ENCODE assay signal across 1 cellular context in genomic region chr4:48779095-48779997, GRCh38.
TF ChIP-seq lines count a peak whose summit lies in the region.

No MANE protein-coding gene starts in this region.

TF ChIP-seq in K562, 482 proteins besides CTCF, POLR2A, EP300 and RAD21 (continued from another document and continues in another):
- TF ChIP-seq MXD1 (CRISPR knock-in tag; IDR thresholded peaks at IDR 0.05; ENCODE audit: borderline replicate concordance, poor library complexity, severe bottlenecking), result no peak
- TF ChIP-seq, protein P1, sequence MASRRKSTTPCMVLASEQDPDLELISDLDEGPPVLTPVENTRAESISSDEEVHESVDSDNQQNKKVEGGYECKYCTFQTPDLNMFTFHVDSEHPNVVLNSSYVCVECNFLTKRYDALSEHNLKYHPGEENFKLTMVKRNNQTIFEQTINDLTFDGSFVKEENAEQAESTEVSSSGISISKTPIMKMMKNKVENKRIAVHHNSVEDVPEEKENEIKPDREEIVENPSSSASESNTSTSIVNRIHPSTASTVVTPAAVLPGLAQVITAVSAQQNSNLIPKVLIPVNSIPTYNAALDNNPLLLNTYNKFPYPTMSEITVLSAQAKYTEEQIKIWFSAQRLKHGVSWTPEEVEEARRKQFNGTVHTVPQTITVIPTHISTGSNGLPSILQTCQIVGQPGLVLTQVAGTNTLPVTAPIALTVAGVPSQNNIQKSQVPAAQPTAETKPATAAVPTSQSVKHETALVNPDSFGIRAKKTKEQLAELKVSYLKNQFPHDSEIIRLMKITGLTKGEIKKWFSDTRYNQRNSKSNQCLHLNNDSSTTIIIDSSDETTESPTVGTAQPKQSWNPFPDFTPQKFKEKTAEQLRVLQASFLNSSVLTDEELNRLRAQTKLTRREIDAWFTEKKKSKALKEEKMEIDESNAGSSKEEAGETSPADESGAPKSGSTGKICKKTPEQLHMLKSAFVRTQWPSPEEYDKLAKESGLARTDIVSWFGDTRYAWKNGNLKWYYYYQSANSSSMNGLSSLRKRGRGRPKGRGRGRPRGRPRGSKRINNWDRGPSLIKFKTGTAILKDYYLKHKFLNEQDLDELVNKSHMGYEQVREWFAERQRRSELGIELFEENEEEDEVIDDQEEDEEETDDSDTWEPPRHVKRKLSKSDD (conservative IDR thresholded peaks at IDR 0.05; ENCODE audit: low read length), result no peak
- TF ChIP-seq, protein P2, sequence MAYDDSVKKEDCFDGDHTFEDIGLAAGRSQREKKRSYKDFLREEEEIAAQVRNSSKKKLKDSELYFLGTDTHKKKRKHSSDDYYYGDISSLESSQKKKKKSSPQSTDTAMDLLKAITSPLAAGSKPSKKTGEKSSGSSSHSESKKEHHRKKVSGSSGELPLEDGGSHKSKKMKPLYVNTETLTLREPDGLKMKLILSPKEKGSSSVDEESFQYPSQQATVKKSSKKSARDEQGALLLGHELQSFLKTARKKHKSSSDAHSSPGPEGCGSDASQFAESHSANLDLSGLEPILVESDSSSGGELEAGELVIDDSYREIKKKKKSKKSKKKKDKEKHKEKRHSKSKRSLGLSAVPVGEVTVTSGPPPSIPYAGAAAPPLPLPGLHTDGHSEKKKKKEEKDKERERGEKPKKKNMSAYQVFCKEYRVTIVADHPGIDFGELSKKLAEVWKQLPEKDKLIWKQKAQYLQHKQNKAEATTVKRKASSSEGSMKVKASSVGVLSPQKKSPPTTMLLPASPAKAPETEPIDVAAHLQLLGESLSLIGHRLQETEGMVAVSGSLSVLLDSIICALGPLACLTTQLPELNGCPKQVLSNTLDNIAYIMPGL (CRISPR knock-in tag; IDR thresholded peaks at IDR 0.05), result no peak
- TF ChIP-seq ZNF23 (CRISPR knock-in tag; IDR thresholded peaks at IDR 0.05), result no peak
- TF ChIP-seq BMI1 (IDR thresholded peaks at IDR 0.05; ENCODE audit: low read length), result no peak
- no peak for TF ChIP-seq MBD2 (IDR thresholded peaks at IDR 0.05; ENCODE audit: borderline replicate concordance, low read depth)
- TF ChIP-seq, protein P3, sequence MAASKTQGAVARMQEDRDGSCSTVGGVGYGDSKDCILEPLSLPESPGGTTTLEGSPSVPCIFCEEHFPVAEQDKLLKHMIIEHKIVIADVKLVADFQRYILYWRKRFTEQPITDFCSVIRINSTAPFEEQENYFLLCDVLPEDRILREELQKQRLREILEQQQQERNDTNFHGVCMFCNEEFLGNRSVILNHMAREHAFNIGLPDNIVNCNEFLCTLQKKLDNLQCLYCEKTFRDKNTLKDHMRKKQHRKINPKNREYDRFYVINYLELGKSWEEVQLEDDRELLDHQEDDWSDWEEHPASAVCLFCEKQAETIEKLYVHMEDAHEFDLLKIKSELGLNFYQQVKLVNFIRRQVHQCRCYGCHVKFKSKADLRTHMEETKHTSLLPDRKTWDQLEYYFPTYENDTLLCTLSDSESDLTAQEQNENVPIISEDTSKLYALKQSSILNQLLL (CRISPR knock-in tag; IDR thresholded peaks at IDR 0.05; ENCODE audit: borderline replicate concordance), result no peak
- no peak for TF ChIP-seq PHF20 (IDR thresholded peaks at IDR 0.05; ENCODE audit: partially characterized antibody)
- no peak for TF ChIP-seq DACH1 (IDR thresholded peaks at IDR 0.05; ENCODE audit: partially characterized antibody)
- TF ChIP-seq E2F4 (CRISPR knock-in tag; IDR thresholded peaks at IDR 0.05; ENCODE audit: low read depth), result no peak
- no peak for TF ChIP-seq ZSCAN32 (CRISPR knock-in tag; IDR thresholded peaks at IDR 0.05)
- TF ChIP-seq PHF21A (IDR thresholded peaks at IDR 0.05; ENCODE audit: borderline replicate concordance, low read depth), result no peak
- TF ChIP-seq MAFF (IDR thresholded peaks at IDR 0.05; ENCODE audit: low read length), result no peak
- TF ChIP-seq, protein P4, sequence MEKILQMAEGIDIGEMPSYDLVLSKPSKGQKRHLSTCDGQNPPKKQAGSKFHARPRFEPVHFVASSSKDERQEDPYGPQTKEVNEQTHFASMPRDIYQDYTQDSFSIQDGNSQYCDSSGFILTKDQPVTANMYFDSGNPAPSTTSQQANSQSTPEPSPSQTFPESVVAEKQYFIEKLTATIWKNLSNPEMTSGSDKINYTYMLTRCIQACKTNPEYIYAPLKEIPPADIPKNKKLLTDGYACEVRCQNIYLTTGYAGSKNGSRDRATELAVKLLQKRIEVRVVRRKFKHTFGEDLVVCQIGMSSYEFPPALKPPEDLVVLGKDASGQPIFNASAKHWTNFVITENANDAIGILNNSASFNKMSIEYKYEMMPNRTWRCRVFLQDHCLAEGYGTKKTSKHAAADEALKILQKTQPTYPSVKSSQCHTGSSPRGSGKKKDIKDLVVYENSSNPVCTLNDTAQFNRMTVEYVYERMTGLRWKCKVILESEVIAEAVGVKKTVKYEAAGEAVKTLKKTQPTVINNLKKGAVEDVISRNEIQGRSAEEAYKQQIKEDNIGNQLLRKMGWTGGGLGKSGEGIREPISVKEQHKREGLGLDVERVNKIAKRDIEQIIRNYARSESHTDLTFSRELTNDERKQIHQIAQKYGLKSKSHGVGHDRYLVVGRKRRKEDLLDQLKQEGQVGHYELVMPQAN (IDR thresholded peaks at IDR 0.05; ENCODE audit: borderline replicate concordance), result no peak
- no peak for TF ChIP-seq RFX5 (IDR thresholded peaks at IDR 0.05; ENCODE audit: low read depth, low read length)
- no peak for TF ChIP-seq CEBPG (CRISPR knock-in tag; IDR thresholded peaks at IDR 0.05)
- no peak for TF ChIP-seq CEBPG (tag; conservative IDR thresholded peaks at IDR 0.05 in 1 of 2, IDR thresholded peaks at IDR 0.05 in 1 of 2)
- TF ChIP-seq, protein P5, sequence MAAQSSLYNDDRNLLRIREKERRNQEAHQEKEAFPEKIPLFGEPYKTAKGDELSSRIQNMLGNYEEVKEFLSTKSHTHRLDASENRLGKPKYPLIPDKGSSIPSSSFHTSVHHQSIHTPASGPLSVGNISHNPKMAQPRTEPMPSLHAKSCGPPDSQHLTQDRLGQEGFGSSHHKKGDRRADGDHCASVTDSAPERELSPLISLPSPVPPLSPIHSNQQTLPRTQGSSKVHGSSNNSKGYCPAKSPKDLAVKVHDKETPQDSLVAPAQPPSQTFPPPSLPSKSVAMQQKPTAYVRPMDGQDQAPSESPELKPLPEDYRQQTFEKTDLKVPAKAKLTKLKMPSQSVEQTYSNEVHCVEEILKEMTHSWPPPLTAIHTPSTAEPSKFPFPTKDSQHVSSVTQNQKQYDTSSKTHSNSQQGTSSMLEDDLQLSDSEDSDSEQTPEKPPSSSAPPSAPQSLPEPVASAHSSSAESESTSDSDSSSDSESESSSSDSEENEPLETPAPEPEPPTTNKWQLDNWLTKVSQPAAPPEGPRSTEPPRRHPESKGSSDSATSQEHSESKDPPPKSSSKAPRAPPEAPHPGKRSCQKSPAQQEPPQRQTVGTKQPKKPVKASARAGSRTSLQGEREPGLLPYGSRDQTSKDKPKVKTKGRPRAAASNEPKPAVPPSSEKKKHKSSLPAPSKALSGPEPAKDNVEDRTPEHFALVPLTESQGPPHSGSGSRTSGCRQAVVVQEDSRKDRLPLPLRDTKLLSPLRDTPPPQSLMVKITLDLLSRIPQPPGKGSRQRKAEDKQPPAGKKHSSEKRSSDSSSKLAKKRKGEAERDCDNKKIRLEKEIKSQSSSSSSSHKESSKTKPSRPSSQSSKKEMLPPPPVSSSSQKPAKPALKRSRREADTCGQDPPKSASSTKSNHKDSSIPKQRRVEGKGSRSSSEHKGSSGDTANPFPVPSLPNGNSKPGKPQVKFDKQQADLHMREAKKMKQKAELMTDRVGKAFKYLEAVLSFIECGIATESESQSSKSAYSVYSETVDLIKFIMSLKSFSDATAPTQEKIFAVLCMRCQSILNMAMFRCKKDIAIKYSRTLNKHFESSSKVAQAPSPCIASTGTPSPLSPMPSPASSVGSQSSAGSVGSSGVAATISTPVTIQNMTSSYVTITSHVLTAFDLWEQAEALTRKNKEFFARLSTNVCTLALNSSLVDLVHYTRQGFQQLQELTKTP (IDR thresholded peaks at IDR 0.05; ENCODE audit: low read depth in 1 of 2, partially characterized antibody in 2 of 2), result no peak
- TF ChIP-seq TEAD1 (CRISPR knock-in tag; IDR thresholded peaks at IDR 0.05), result 0 out of 4 replicates have a peak, but pooled peaks of 1 of the 2 experiments have one; percentile 20
- TF ChIP-seq TOE1 (IDR thresholded peaks at IDR 0.05; ENCODE audit: borderline replicate concordance), result no peak
- TF ChIP-seq TOE1 (CRISPR knock-in tag; IDR thresholded peaks at IDR 0.05; ENCODE audit: borderline replicate concordance, low read depth), result no peak
- TF ChIP-seq NR2C2 (CRISPR knock-in tag; IDR thresholded peaks at IDR 0.05), result no peak
- TF ChIP-seq NR2C2 (tag; IDR thresholded peaks at IDR 0.05), result 0 out of 2 replicates have a peak, but pooled peaks have one; percentile 20
- TF ChIP-seq MIER1 (IDR thresholded peaks at IDR 0.05; ENCODE audit: low read depth), result no peak
- TF ChIP-seq CBX1 (IDR thresholded peaks at IDR 0.05; ENCODE audit: low read depth), result no peak
- TF ChIP-seq NONO (IDR thresholded peaks at IDR 0.05; ENCODE audit: low read depth in 2 of 2, low read length in 1 of 2), result peak in 1 of 2 experiments; percentile 49; a peak in 1 of 4 replicates
- no peak for TF ChIP-seq BHLHE40 (IDR thresholded peaks at IDR 0.05; ENCODE audit: low read length)
- no peak for TF ChIP-seq TRIM25 (IDR thresholded peaks at IDR 0.05; ENCODE audit: borderline replicate concordance)
- TF ChIP-seq KAT8 (IDR thresholded peaks at IDR 0.05; ENCODE audit: low read depth), result no peak
- TF ChIP-seq TBP (optimal IDR thresholded peaks at IDR 0.05; ENCODE audit: low read depth, low read length), result no peak
- no peak for TF ChIP-seq ZNF445 (CRISPR knock-in tag; IDR thresholded peaks at IDR 0.05; ENCODE audit: low read depth)
- no peak for TF ChIP-seq CBFB (CRISPR knock-in tag; IDR thresholded peaks at IDR 0.05)
- no peak for TF ChIP-seq ZBTB34 (CRISPR knock-in tag; IDR thresholded peaks at IDR 0.05)
- no peak for TF ChIP-seq RUNX1 (IDR thresholded peaks at IDR 0.05; ENCODE audit: low read depth)
- no peak for TF ChIP-seq ZNF217 (CRISPR knock-in tag; IDR thresholded peaks at IDR 0.05)
- TF ChIP-seq RFX7 (CRISPR knock-in tag; IDR thresholded peaks at IDR 0.05), result no peak
- no peak for TF ChIP-seq SMARCB1 (IDR thresholded peaks at IDR 0.05; ENCODE audit: insufficient read length, low read depth)
- no peak for TF ChIP-seq HDAC3 (IDR thresholded peaks at IDR 0.05; ENCODE audit: borderline replicate concordance, partially characterized antibody)
- no peak for TF ChIP-seq ZSCAN29 (IDR thresholded peaks at IDR 0.05)
- no peak for TF ChIP-seq ZMIZ1 (IDR thresholded peaks at IDR 0.05; ENCODE audit: low read depth in 2 of 2, low read length in 2 of 2)
- TF ChIP-seq, protein P6, sequence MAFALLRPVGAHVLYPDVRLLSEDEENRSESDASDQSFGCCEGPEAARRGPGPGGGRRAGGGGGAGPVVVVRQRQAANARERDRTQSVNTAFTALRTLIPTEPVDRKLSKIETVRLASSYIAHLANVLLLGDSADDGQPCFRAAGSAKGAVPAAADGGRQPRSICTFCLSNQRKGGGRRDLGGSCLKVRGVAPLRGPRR (CRISPR knock-in tag; IDR thresholded peaks at IDR 0.05), result no peak
